In genomic region chr6:41066867-41067304, GRCh38 we compare ENCODE assay signal across 1 cellular context.
TF ChIP-seq lines count a peak whose summit lies in the region.

No MANE protein-coding gene starts in this region.

TF ChIP-seq in HepG2, 621 proteins besides CTCF, POLR2A, EP300 and RAD21 (continued from another document and continues in another):
- TF ChIP-seq ZHX2 (IDR thresholded peaks at IDR 0.05; ENCODE audit: low read depth) (no peak), ZHX2 (CRISPR knock-in tag; IDR thresholded peaks at IDR 0.05; ENCODE audit: borderline replicate concordance) (no peak), ZKSCAN5 (CRISPR knock-in tag; IDR thresholded peaks at IDR 0.05) (no peak), ZNF704 (CRISPR knock-in tag; IDR thresholded peaks at IDR 0.05; ENCODE audit: borderline replicate concordance) (no peak), ZNF230 (CRISPR knock-in tag; IDR thresholded peaks at IDR 0.05) (no peak), ZNF326 (CRISPR knock-in tag; IDR thresholded peaks at IDR 0.05; ENCODE audit: borderline replicate concordance) (no peak), ZNF556 (CRISPR knock-in tag; IDR thresholded peaks at IDR 0.05; ENCODE audit: borderline replicate concordance) (no peak), ZBTB3 (CRISPR knock-in tag; IDR thresholded peaks at IDR 0.05; ENCODE audit: borderline replicate concordance, low read depth) (no peak), DMTF1 (CRISPR knock-in tag; IDR thresholded peaks at IDR 0.05) (no peak), DZIP1 (CRISPR knock-in tag; IDR thresholded peaks at IDR 0.05) (no peak), ADNP (CRISPR knock-in tag; IDR thresholded peaks at IDR 0.05) (no peak), ZNF652 (CRISPR knock-in tag; IDR thresholded peaks at IDR 0.05; ENCODE audit: borderline replicate concordance, low read depth) (no peak), BCL3 (CRISPR knock-in tag; IDR thresholded peaks at IDR 0.05) (no peak), SIN3B (IDR thresholded peaks at IDR 0.05; ENCODE audit: low read length) (no peak), TCF7 (IDR thresholded peaks at IDR 0.05; ENCODE audit: low read depth) (no peak), SOX13 (IDR thresholded peaks at IDR 0.05) (no peak), SOX13 (CRISPR knock-in tag; conservative IDR thresholded peaks at IDR 0.05 in 1 of 2, IDR thresholded peaks at IDR 0.05 in 1 of 2) (no peak), HES4 (CRISPR knock-in tag; IDR thresholded peaks at IDR 0.05; ENCODE audit: borderline replicate concordance) (no peak), ZNF670 (CRISPR knock-in tag; IDR thresholded peaks at IDR 0.05; ENCODE audit: borderline replicate concordance) (no peak), ZNF746 (CRISPR knock-in tag; IDR thresholded peaks at IDR 0.05) (no peak), NFRKB (IDR thresholded peaks at IDR 0.05) (no peak), GRHL1 (CRISPR knock-in tag; conservative IDR thresholded peaks at IDR 0.05) (no peak), HDAC1 (CRISPR knock-in tag; IDR thresholded peaks at IDR 0.05) (no peak; the same call in 1 of the 2 replicates), CBX2 (IDR thresholded peaks at IDR 0.05; ENCODE audit: low read depth, low read length) (no peak), CBX2 (CRISPR knock-in tag; IDR thresholded peaks at IDR 0.05; ENCODE audit: low read depth) (no peak), SP2 (CRISPR knock-in tag; IDR thresholded peaks at IDR 0.05) (no peak), BATF2 (CRISPR knock-in tag; IDR thresholded peaks at IDR 0.05) (no peak), ETV5 (CRISPR knock-in tag; IDR thresholded peaks at IDR 0.05; ENCODE audit: borderline replicate concordance) (no peak), CERS6 (CRISPR knock-in tag; IDR thresholded peaks at IDR 0.05) (no peak), ARID5B (CRISPR knock-in tag; IDR thresholded peaks at IDR 0.05) (0 out of 2 replicates have a peak, but pooled peaks have one; percentile 50), DNMT1 (CRISPR knock-in tag; IDR thresholded peaks at IDR 0.05) (no peak), NCOA2 (CRISPR knock-in tag; IDR thresholded peaks at IDR 0.05) (0 out of 2 replicates have a peak, but pooled peaks have one; percentile 13), ZNF703 (CRISPR knock-in tag; IDR thresholded peaks at IDR 0.05; ENCODE audit: borderline replicate concordance) (no peak), ZNF691 (CRISPR knock-in tag; IDR thresholded peaks at IDR 0.05; ENCODE audit: borderline replicate concordance, low read depth) (no peak), KDM3A (CRISPR knock-in tag; IDR thresholded peaks at IDR 0.05; ENCODE audit: low read depth) (peak; percentile 76; the same call in 1 of the 2 replicates), ZNF549 (CRISPR knock-in tag; IDR thresholded peaks at IDR 0.05) (no peak), SATB2 (CRISPR knock-in tag; IDR thresholded peaks at IDR 0.05) (no peak)
